Comparison of ENCODE assay signal across 8 cellular contexts in genomic region chr3:153768559-153769469, GRCh38.
A peak's percentile ranks its signal among the peaks of the same experiment; 100 is the strongest.
DNase-seq lines count a peak whose midpoint lies in the region; ATAC-seq and TF ChIP-seq lines count a peak whose summit lies in the region.

No MANE protein-coding gene starts in this region.

- intact Hi-C loops in esophagus muscularis mucosa (cut with DNase I): loop anchor here (5.0 to 10.0 kb wide), 5 partner anchors 174 to 742 kb away; partner anchors contain the start of gene RAP2B
- intact Hi-C loops in upper lobe of right lung (cut with DNase I): no loop called here

- no peak for TF ChIP-seq POLR2A in esophagus muscularis mucosa (IDR thresholded peaks at IDR 0.05; ENCODE audit: low read depth)

- H3K4me3 Mint-ChIP-seq in activated CD8-positive, alpha-beta T cell treated with anti-CD3 and anti-CD28 coated beads, Interleukin-2, amount 10 ng/mL, durations not matched to agents 7 days and 5 days: no peak overlapping the region
- H3K4me3 Mint-ChIP-seq in nephron: no peak overlapping the region

- peaks cover 0 to 9% (median 5%) of the 10 kb centered on the region in 4 donors for H3K4me1 ChIP-seq in esophagus muscularis mucosa
- H3K4me1 ChIP-seq in upper lobe of right lung: no peaks in the 10 kb centered on the region

- H3K9me3 ChIP-seq in esophagus muscularis mucosa (peaks cover 0 to 10% (median 0%) of the 10 kb centered on the region in 4 donors), upper lobe of right lung (no peaks in the 10 kb centered on the region)

- CTCF ChIA-PET in activated CD8-positive, alpha-beta T cell treated with anti-CD3 and anti-CD28 coated beads, Interleukin-2, amount 10 ng/mL, durations not matched to agents 7 days and 5 days (lab: Charles Lee): interaction anchor here (0.9 to 2.9 kb wide), 13 partner anchors 11 to 743 kb away, joined by 3 to 10 read pairs (median 3); no protein-coding TSS in a partner anchor

- peaks cover 2% of the 10 kb centered on the region for H3K36me3 Mint-ChIP-seq in activated CD8-positive, alpha-beta T cell treated with anti-CD3 and anti-CD28 coated beads, Interleukin-2, amount 10 ng/mL, durations not matched to agents 7 days and 5 days (ENCODE audit: low read depth)
- no peaks in the 10 kb centered on the region for H3K36me3 Mint-ChIP-seq in nephron (ENCODE audit: low read depth)

- TF ChIP-seq CTCF in esophagus muscularis mucosa (IDR thresholded peaks at IDR 0.05) (peak; percentile 73 to 92 (median 76)), nephron (IDR thresholded peaks at IDR 0.05; ENCODE audit: unreplicated experiment in 3 of 3) (peak; percentile 64 to 70 (median 64)), upper lobe of right lung (IDR thresholded peaks at IDR 0.05) (peak; percentile 83)

- H3K27me3 Mint-ChIP-seq in activated CD8-positive, alpha-beta T cell treated with anti-CD3 and anti-CD28 coated beads, Interleukin-2, amount 10 ng/mL, durations not matched to agents 7 days and 5 days (ENCODE audit: low read depth): peaks cover 14% of the 10 kb centered on the region
- H3K27me3 Mint-ChIP-seq in nephron (ENCODE audit: low read depth): no peaks in the 10 kb centered on the region

- no peak overlapping the region for H3K27ac ChIP-seq in esophagus muscularis mucosa (replicated peaks in 1 of 4)
- H3K27ac ChIP-seq in upper lobe of right lung: no peak overlapping the region

- H3K27me3 ChIP-seq in esophagus muscularis mucosa (no peaks in the 10 kb centered on the region), upper lobe of right lung (no peaks in the 10 kb centered on the region)

- DNase-seq in COLO829 (ENCODE audit: low spot score): peak; percentile 61
- DNase-seq in NCI-H526 treated with DMSO at 0.1 percent for 48 hours (lab: John Stamatoyannopoulos, UW): peak; percentile 17
- DNase-seq in activated CD8-positive, alpha-beta T cell treated with anti-CD3 and anti-CD28 coated beads, Interleukin-2, amount 10 ng/mL, durations not matched to agents 7 days and 5 days: peak; percentile 56
- DNase-seq in esophagus muscularis mucosa (ENCODE audit: extremely low spot score): no peak
- DNase-seq in upper lobe of right lung: peak; percentile 58

- no peaks in the 10 kb centered on the region for H3K4me1 Mint-ChIP-seq in activated CD8-positive, alpha-beta T cell treated with anti-CD3 and anti-CD28 coated beads, Interleukin-2, amount 10 ng/mL, durations not matched to agents 7 days and 5 days (ENCODE audit: low read depth)
- no peaks in the 10 kb centered on the region for H3K4me1 Mint-ChIP-seq in nephron

- H3K36me3 ChIP-seq in esophagus muscularis mucosa: no peaks in the 10 kb centered on the region
- H3K36me3 ChIP-seq in upper lobe of right lung: no peaks in the 10 kb centered on the region

- ATAC-seq in GM19328 (IDR thresholded peaks at IDR 0.05; ENCODE audit: unreplicated experiment) (peak; percentile 87), HG03175 (IDR thresholded peaks at IDR 0.05; ENCODE audit: unreplicated experiment) (peak; percentile 94), upper lobe of right lung (peak; percentile 98)
- peak; percentile 88 for ATAC-seq in activated CD8-positive, alpha-beta T cell treated with anti-CD3 and anti-CD28 coated beads, Interleukin-2, amount 10 ng/mL, durations not matched to agents 7 days and 5 days

- no peak for TF ChIP-seq EP300 in esophagus muscularis mucosa (IDR thresholded peaks at IDR 0.05)

- peaks cover 11% of the 10 kb centered on the region for H3K9me3 Mint-ChIP-seq in activated CD8-positive, alpha-beta T cell treated with anti-CD3 and anti-CD28 coated beads, Interleukin-2, amount 10 ng/mL, durations not matched to agents 7 days and 5 days (ENCODE audit: insufficient read depth)
- peaks cover 24% of the 10 kb centered on the region for H3K9me3 Mint-ChIP-seq in nephron

- no peak overlapping the region for H3K27ac Mint-ChIP-seq in activated CD8-positive, alpha-beta T cell treated with anti-CD3 and anti-CD28 coated beads, Interleukin-2, amount 10 ng/mL, durations not matched to agents 7 days and 5 days
- H3K27ac Mint-ChIP-seq in nephron: no peak overlapping the region

- 47% methylated on average over 5 of the region's 5 CpGs for WGBS in esophagus muscularis mucosa

- POLR2A ChIA-PET in activated CD8-positive, alpha-beta T cell treated with anti-CD3 and anti-CD28 coated beads, Interleukin-2, amount 10 ng/mL, durations not matched to agents 7 days and 5 days (lab: Charles Lee): no interaction called here

- H3K4me3 ChIP-seq in esophagus muscularis mucosa (no peak overlapping the region), upper lobe of right lung (no peak overlapping the region)
